Comparison of ENCODE assay signal across 23 cellular contexts in genomic region chr1:118494998-118495397, GRCh38.
DNase-seq lines count a peak whose midpoint lies in the region; ATAC-seq, FAIRE-seq and TF ChIP-seq lines count a peak whose summit lies in the region.
"Had no signal": no experiment of that assay in that cellular context is flagged by ENCODE, and none has a peak within 500 bp of the region (broad histone marks: within the 10 kb centered on the region; RNA-seq: fewer than 3 reads in every experiment).

No MANE protein-coding gene starts in this region.

- no peak overlapping the region for H3K23ac ChIP-seq in H1 (ENCODE audit: insufficient read length)

- POLR2A ChIA-PET in H1 (lab: Charles Lee; ENCODE audit: partially characterized antibody) = no interaction called here
- POLR2A ChIA-PET in CD4-positive, alpha-beta memory T cell (lab: Charles Lee; ENCODE audit: partially characterized antibody) = no interaction called here

- CTCF ChIA-PET in H1 (lab: Charles Lee; ENCODE audit: partially characterized antibody) = interaction anchor here (1.0 to 1.2 kb wide), 4 partner anchors 9 to 28 kb away, joined by 3 read pairs; no protein-coding TSS in a partner anchor
- CTCF ChIA-PET in CD4-positive, alpha-beta memory T cell (lab: Charles Lee; ENCODE audit: partially characterized antibody) = no interaction called here

- H2BK15ac ChIP-seq in H1 (ENCODE audit: low read length) = no peak overlapping the region

- no peak overlapping the region; the same call in 1 of the 2 replicates for H3K27ac Mint-ChIP-seq in GM23338
- no peak overlapping the region for H3K27ac Mint-ChIP-seq in CD4-positive, alpha-beta memory T cell
- H3K27ac Mint-ChIP-seq: CD14-positive monocyte; CD4-positive, alpha-beta T cell had no signal

- H3K9ac ChIP-seq in H1 (replicated peaks in 1 of 4; ENCODE audit: extremely low read depth in 1 of 4, low read depth in 3 of 4, low read length in 3 of 4) = no peak overlapping the region
- H3K9ac ChIP-seq: BLaER1 treated with 17β-estradiol and CSF1 and Interleukin-3, amounts not matched to agents 10 nM and 100 nM; GM23248 had no signal

- no peak overlapping the region for H2AK5ac ChIP-seq in H1 (ENCODE audit: low read depth, low read length)

- no peak overlapping the region for H3K14ac ChIP-seq in H1 (ENCODE audit: insufficient read length)

- H3K56ac ChIP-seq in H1 (replicated peaks; ENCODE audit: insufficient read length, low read depth, low read length) = no peak overlapping the region

- DNase-seq in GM23338 (ENCODE audit: low spot score) = no peak
- DNase-seq in H1 (ENCODE audit: low read depth in 1 of 2, low spot score in 2 of 2) = no peak
- peak; percentile 18 for DNase-seq in renal cortical epithelial cell (ENCODE audit: low read depth)
- no peak for DNase-seq in NCI-H146 (lab: John Stamatoyannopoulos, UW)
- DNase-seq in CD4-positive, alpha-beta memory T cell = no peak
- DNase-seq: 8988T; ACHN; AML-193; BE2C; Calu3; CD4-positive, alpha-beta T cell; COR-L47; DMS53; DMS79 treated with DMSO at 0.1 percent for 48 hours; GF-D8; GM23248; HCEC 1CT had no signal

- no peak for FAIRE-seq in H1 (lab: Jason Lieb, UNC)
- FAIRE-seq: A549, GM12891, H54 had no signal

- H2BK20ac ChIP-seq in H1 (ENCODE audit: low read length) = no peak overlapping the region

- H3F3A ChIP-seq in GM23338 (replicated peaks; ENCODE audit: low read depth) = no peaks in the 10 kb centered on the region

- no peaks in the 10 kb centered on the region for H3K27me3 ChIP-seq in GM23338 (ENCODE audit: insufficient read depth)
- no peaks in the 10 kb centered on the region for H3K27me3 ChIP-seq in H1 (replicated peaks in 1 of 4; ENCODE audit: control insufficient read depth in 3 of 4, extremely low read depth in 1 of 4, insufficient read depth in 3 of 4, low read length in 3 of 4)
- no peaks in the 10 kb centered on the region for H3K27me3 ChIP-seq in gastroesophageal sphincter
- no peaks in the 10 kb centered on the region for H3K27me3 ChIP-seq in CD4-positive, alpha-beta memory T cell (ENCODE audit: insufficient read depth, low read length)
- H3K27me3 ChIP-seq: BE2C; BLaER1 treated with 17β-estradiol and CSF1 and Interleukin-3, amounts not matched to agents 10 nM and 100 nM had no signal

- no peaks in the 10 kb centered on the region for H3K9me3 ChIP-seq in H1 (ENCODE audit: insufficient read depth in 2 of 2, low read depth in 1 of 2, low read length in 1 of 2)
- no peaks in the 10 kb centered on the region for H3K9me3 ChIP-seq in gastroesophageal sphincter
- H3K9me3 ChIP-seq in CD4-positive, alpha-beta memory T cell (ENCODE audit: control insufficient read depth in 1 of 2, low read length in 2 of 2) = no peaks in the 10 kb centered on the region
- H3K9me3 ChIP-seq: A549; BE2C; BLaER1 treated with 17β-estradiol and CSF1 and Interleukin-3, amounts not matched to agents 10 nM and 100 nM had no signal

- H2BK120ac ChIP-seq in H1 (replicated peaks; ENCODE audit: low read depth, low read length) = no peak overlapping the region

- H4K8ac ChIP-seq in H1 (ENCODE audit: extremely low read depth, insufficient read depth, low read length) = no peak overlapping the region

- TF ChIP-seq EP300 in H1 (IDR thresholded peaks at IDR 0.05; ENCODE audit: borderline replicate concordance in 1 of 2, low read depth in 2 of 2, low read length in 2 of 2) = no peak
- no peak for TF ChIP-seq EP300 in gastroesophageal sphincter (IDR thresholded peaks at IDR 0.05)

- no peaks in the 10 kb centered on the region; the same call in 1 of the 3 replicates for H3K4me1 Mint-ChIP-seq in GM23338
- H3K4me1 Mint-ChIP-seq in CD4-positive, alpha-beta memory T cell = no peaks in the 10 kb centered on the region
- H3K4me1 Mint-ChIP-seq: CD14-positive monocyte had no signal

- H3K23me2 ChIP-seq in H1 (ENCODE audit: low read depth, low read length) = no peaks in the 10 kb centered on the region

- H2AFZ ChIP-seq in GM23338 (peak overlapping the region; percentile 12; the same call in 1 of the 2 replicates), H1 (ENCODE audit: low read length) (peak overlapping the region; percentile 92)
- H2AFZ ChIP-seq: GM23248 had no signal

- no peak overlapping the region for H3K18ac ChIP-seq in H1 (ENCODE audit: extremely low read depth, low read length)

- no peaks in the 10 kb centered on the region for H3K9me2 ChIP-seq in GM23338 (ENCODE audit: insufficient read depth)

- no peak overlapping the region for H3K4ac ChIP-seq in H1 (replicated peaks; ENCODE audit: insufficient read length, low read depth, low read length)

- H2BK12ac ChIP-seq in H1 (ENCODE audit: low read depth, low read length) = no peak overlapping the region

- peaks cover 2% of the 10 kb centered on the region for H3K27me3 Mint-ChIP-seq in GM23338 (ENCODE audit: insufficient read depth, low read depth, poor library complexity)
- no peaks in the 10 kb centered on the region for H3K27me3 Mint-ChIP-seq in CD4-positive, alpha-beta memory T cell
- H3K27me3 Mint-ChIP-seq: CD4-positive, alpha-beta T cell had no signal

- H4K20me1 ChIP-seq in GM23338 (replicated peaks; ENCODE audit: insufficient read depth) (no peaks in the 10 kb centered on the region), H1 (replicated peaks in 1 of 2; ENCODE audit: control insufficient read depth in 1 of 2, insufficient read depth in 2 of 2, low read length in 2 of 2) (no peaks in the 10 kb centered on the region)
- H4K20me1 ChIP-seq: BLaER1 treated with 17β-estradiol and CSF1 and Interleukin-3, amounts not matched to agents 10 nM and 100 nM had no signal

- no peaks in the 10 kb centered on the region for H3K79me2 ChIP-seq in GM23338 (replicated peaks; ENCODE audit: insufficient read depth)
- H3K79me2 ChIP-seq in H1 (ENCODE audit: control insufficient read depth in 1 of 2, insufficient read depth in 2 of 2, low read length in 2 of 2) = no peaks in the 10 kb centered on the region

- no peaks in the 10 kb centered on the region; the same call in 2 of the 3 replicates for H3K9me3 Mint-ChIP-seq in GM23338
- H3K9me3 Mint-ChIP-seq in CD4-positive, alpha-beta memory T cell = peaks cover 0 to 10% (median under 1%) of the 10 kb centered on the region in 8 donors

- no peak overlapping the region for H4K5ac ChIP-seq in H1 (ENCODE audit: insufficient read length, low read depth, low read length)

- no peaks in the 10 kb centered on the region for H3K4me1 ChIP-seq in GM23338 (ENCODE audit: insufficient read depth)
- H3K4me1 ChIP-seq in H1 (replicated peaks in 1 of 4; ENCODE audit: control insufficient read depth in 3 of 4, insufficient read depth in 4 of 4, low read length in 3 of 4) = no peaks in the 10 kb centered on the region
- H3K4me1 ChIP-seq in gastroesophageal sphincter = no peaks in the 10 kb centered on the region
- H3K4me1 ChIP-seq in CD4-positive, alpha-beta memory T cell (ENCODE audit: insufficient read depth, low read length) = no peaks in the 10 kb centered on the region
- H3K4me1 ChIP-seq: A549; BE2C; BLaER1 treated with 17β-estradiol and CSF1 and Interleukin-3, amounts not matched to agents 10 nM and 100 nM had no signal

- H3K4me2 ChIP-seq in GM23338 (no peak overlapping the region), H1 (ENCODE audit: insufficient read depth in 1 of 2, low read depth in 2 of 2, low read length in 2 of 2) (no peak overlapping the region)
- H3K4me2 ChIP-seq: A549; BLaER1 treated with 17β-estradiol and CSF1 and Interleukin-3, amounts not matched to agents 10 nM and 100 nM had no signal

- no peak overlapping the region for H2BK5ac ChIP-seq in H1 (ENCODE audit: low read depth, low read length)

- no peak overlapping the region for H3K4me3 Mint-ChIP-seq in GM23338
- H3K4me3 Mint-ChIP-seq in CD4-positive, alpha-beta memory T cell = no peak overlapping the region
- H3K4me3 Mint-ChIP-seq: CD14-positive monocyte; CD4-positive, alpha-beta T cell had no signal

- no peak for TF ChIP-seq POLR2A in H1 (IDR thresholded peaks at IDR 0.05; ENCODE audit: control extremely low read depth in 1 of 2, low read depth in 2 of 2, low read length in 2 of 2)
- TF ChIP-seq POLR2A in gastroesophageal sphincter (IDR thresholded peaks at IDR 0.05) = no peak

- H3K27ac ChIP-seq in GM23338 (ENCODE audit: low read depth) (no peak overlapping the region), H1 (ENCODE audit: low read depth, low read length) (no peak overlapping the region), gastroesophageal sphincter (no peak overlapping the region)
- no peak overlapping the region for H3K27ac ChIP-seq in CD4-positive, alpha-beta memory T cell (ENCODE audit: low read depth, low read length)
- H3K27ac ChIP-seq: A549; BLaER1 treated with 17β-estradiol and CSF1 and Interleukin-3, amounts not matched to agents 10 nM and 100 nM; GM23248 had no signal

- H3K79me1 ChIP-seq in H1 (ENCODE audit: low read depth, low read length) = no peaks in the 10 kb centered on the region

- TF ChIP-seq CTCF in GM23338 (conservative IDR thresholded peaks at IDR 0.05; ENCODE audit: low read depth in 2 of 2) (no peak), H1 (IDR thresholded peaks at IDR 0.05; ENCODE audit: control extremely low read depth in 1 of 3, insufficient read depth in 1 of 3, low read depth in 1 of 3, low read length in 3 of 3) (no peak), gastroesophageal sphincter (IDR thresholded peaks at IDR 0.05) (no peak)

- intact Hi-C loops in CD4-positive, alpha-beta memory T cell (cut with micrococcal nuclease) = no loop called here

- no peak for TF ChIP-seq RAD21 in H1 (IDR thresholded peaks at IDR 0.05 in 1 of 2, conservative IDR thresholded peaks at IDR 0.05 in 1 of 2; ENCODE audit: low read depth in 2 of 2, low read length in 2 of 2)

- ATAC-seq in GM23338 (no peak), gastroesophageal sphincter (no peak)
- ATAC-seq: A549 had no signal

- WGBS in H1 (ENCODE audit: extremely low coverage in 1 of 2, insufficient coverage in 1 of 2, insufficient read length in 1 of 2, insufficient replicate concordance in 2 of 2, low coverage in 1 of 2, low lambda C conversion rate in 2 of 2, missing lambda C conversion rate in 1 of 2), 2 experiments = 84% methylated on average over 1 of the region's 1 CpG; no CpG with 5 or more reads in 1 of the 2 experiments
- 100% methylated on average over 1 of the region's 1 CpG; no CpG with 5 or more reads in 1 of the 2 donors for WGBS in gastroesophageal sphincter (ENCODE audit: low coverage in 1 of 2), 2 donors

- no peaks in the 10 kb centered on the region for H3K36me3 Mint-ChIP-seq in GM23338 (ENCODE audit: low read depth)
- no peaks in the 10 kb centered on the region for H3K36me3 Mint-ChIP-seq in CD4-positive, alpha-beta memory T cell
- H3K36me3 Mint-ChIP-seq: CD14-positive monocyte had no signal

- no peaks in the 10 kb centered on the region for H3K36me3 ChIP-seq in GM23338 (ENCODE audit: insufficient read depth)
- no peaks in the 10 kb centered on the region for H3K36me3 ChIP-seq in H1 (ENCODE audit: control insufficient read depth in 2 of 4, insufficient read depth in 4 of 4, low read length in 3 of 4)
- no peaks in the 10 kb centered on the region for H3K36me3 ChIP-seq in gastroesophageal sphincter
- H3K36me3 ChIP-seq in CD4-positive, alpha-beta memory T cell (ENCODE audit: insufficient read depth, low read length) = no peaks in the 10 kb centered on the region
- H3K36me3 ChIP-seq: BE2C; BLaER1 treated with 17β-estradiol and CSF1 and Interleukin-3, amounts not matched to agents 10 nM and 100 nM had no signal

- H4K91ac ChIP-seq in H1 (replicated peaks; ENCODE audit: insufficient read length, low read length) = no peak overlapping the region

- H3K4me3 ChIP-seq in GM23338 = no peak overlapping the region
- no peak overlapping the region for H3K4me3 ChIP-seq in H1 (ENCODE audit: extremely low read depth in 1 of 4, insufficient read depth in 2 of 4, low read depth in 3 of 4, low read length in 4 of 4)
- no peak overlapping the region for H3K4me3 ChIP-seq in gastroesophageal sphincter
- H3K4me3 ChIP-seq in CD4-positive, alpha-beta memory T cell (ENCODE audit: low read length in 2 of 2) = no peak overlapping the region
- H3K4me3 ChIP-seq: A549; BLaER1 treated with 17β-estradiol and CSF1 and Interleukin-3, amounts not matched to agents 10 nM and 100 nM; GM23248 had no signal
